14 cellular contexts compared by ENCODE assay signal in genomic region chr10:70054902-70055301, GRCh38. TPM values are rescaled to one million over a fixed set of nuclear protein-coding genes. Genes with fewer than 3 reads are reported as not detected.
A peak's percentile ranks its signal among the peaks of the same experiment; 100 is the strongest.
DNase-seq lines count a peak whose midpoint lies in the region; ATAC-seq and TF ChIP-seq lines count a peak whose summit lies in the region.
"Had no signal": no experiment of that assay in that cellular context is flagged by ENCODE, and none has a peak within 500 bp of the region (broad histone marks: within the 10 kb centered on the region; RNA-seq: fewer than 3 reads in every experiment).

No MANE protein-coding gene starts in this region.

- no peaks in the 10 kb centered on the region for H3K36me3 ChIP-seq in Karpas-422 (ENCODE audit: insufficient read depth, low read length)

- H3K4me2 ChIP-seq in Karpas-422 (ENCODE audit: low read depth, low read length, poor library complexity, severe bottlenecking): no peak overlapping the region

- no peak overlapping the region for H3K27ac ChIP-seq in Karpas-422 (ENCODE audit: low read length)
- H3K27ac ChIP-seq: WERI-Rb-1 had no signal

- no peaks in the 10 kb centered on the region for H3K79me2 ChIP-seq in Karpas-422 (ENCODE audit: low read length)

- no peak overlapping the region for H3K9ac ChIP-seq in Karpas-422 (ENCODE audit: low read length)

- no peaks in the 10 kb centered on the region for H3K9me3 ChIP-seq in Karpas-422 (ENCODE audit: low read length)

- no peak for ATAC-seq in stimulated activated naive CD8-positive, alpha-beta T cell treated with anti-CD3 and anti-CD28 coated beads, Interleukin-15, Interleukin-2, amounts not matched to agents 100 U/mL and 50 U/mL, for 24 hours
- ATAC-seq: left colon; right cardiac atrium; stimulated activated effector memory CD8-positive, alpha-beta T cell treated with anti-CD3 and anti-CD28 coated beads, Interleukin-12 subunit alpha, Interleukin-12 subunit beta, amount 100 ng/mL, for 72 hours had no signal

- H3K4me1 Mint-ChIP-seq in stimulated activated naive CD8-positive, alpha-beta T cell treated with anti-CD3 and anti-CD28 coated beads, Interleukin-15, Interleukin-2, amounts not matched to agents 100 ng/mL and 50 ng/mL, for 24 hours (ENCODE audit: low read depth): peaks cover 6% of the 10 kb centered on the region
- peaks cover 7% of the 10 kb centered on the region for H3K4me1 Mint-ChIP-seq in activated CD4-positive, alpha-beta memory T cell treated with anti-CD3 and anti-CD28 coated beads for 36 hours (ENCODE audit: low read depth)
- peaks cover 12% of the 10 kb centered on the region for H3K4me1 Mint-ChIP-seq in glutamatergic neuron (ENCODE audit: low read depth, unreplicated experiment)

- in situ Hi-C loops in GM13976 (cut with MboI; ENCODE audit: low sequenced_read_pairs, unreplicated experiment): no loop called here

- no peak for DNase-seq in stimulated activated naive CD8-positive, alpha-beta T cell treated with anti-CD3 and anti-CD28 coated beads, Interleukin-15, Interleukin-2, amounts not matched to agents 100 U/mL and 50 U/mL, for 24 hours
- DNase-seq in activated CD4-positive, alpha-beta memory T cell treated with anti-CD3 and anti-CD28 coated beads for 36 hours: no peak
- DNase-seq in glutamatergic neuron (no peak), GM13976 (ENCODE audit: low spot score) (no peak), AG08395 (ENCODE audit: low spot score) (no peak), Karpas-422 (no peak)
- DNase-seq: activated T-cell treated with anti-CD3 and anti-CD28 coated beads, Interleukin-2, amount 50 U/mL, for 48 hours; left colon; right cardiac atrium; stimulated activated CD4-positive, alpha-beta T cell treated with anti-CD3 and anti-CD28 coated beads, Interleukin-4, amount 100 ng/mL, for 24 hours; WERI-Rb-1 had no signal

- no peaks in the 10 kb centered on the region for H3K36me3 Mint-ChIP-seq in stimulated activated naive CD8-positive, alpha-beta T cell treated with anti-CD3 and anti-CD28 coated beads, Interleukin-15, Interleukin-2, amounts not matched to agents 100 ng/mL and 50 ng/mL, for 24 hours (ENCODE audit: low read depth)
- no peaks in the 10 kb centered on the region for H3K36me3 Mint-ChIP-seq in activated CD4-positive, alpha-beta memory T cell treated with anti-CD3 and anti-CD28 coated beads for 36 hours
- H3K36me3 Mint-ChIP-seq in glutamatergic neuron (ENCODE audit: unreplicated experiment): no peaks in the 10 kb centered on the region
- H3K36me3 Mint-ChIP-seq: stimulated activated effector memory CD8-positive, alpha-beta T cell treated with anti-CD3 and anti-CD28 coated beads, Interleukin-12 subunit alpha, Interleukin-12 subunit beta, amount 100 ng/mL, for 72 hours had no signal

- intact Hi-C loops in activated CD4-positive, alpha-beta memory T cell treated with anti-CD3 and anti-CD28 coated beads for 36 hours (cut with micrococcal nuclease): no loop called here

- H3K9me2 ChIP-seq in Karpas-422 (replicated peaks; ENCODE audit: insufficient read depth, low read length): no peaks in the 10 kb centered on the region

- no peak overlapping the region for H3K4me3 ChIP-seq in Karpas-422 (ENCODE audit: low read length)

- CTCF ChIA-PET in activated CD4-positive, alpha-beta memory T cell treated with anti-CD3 and anti-CD28 coated beads for 36 hours (lab: Charles Lee): interaction anchor here (1.1 kb wide), 1 partner anchor 17 kb away, joined by 3 read pairs; no protein-coding TSS in a partner anchor

- H3K4me1 ChIP-seq in Karpas-422 (ENCODE audit: low read length): no peaks in the 10 kb centered on the region

- peak overlapping the region; percentile 56 for H3K4me3 Mint-ChIP-seq in stimulated activated naive CD8-positive, alpha-beta T cell treated with anti-CD3 and anti-CD28 coated beads, Interleukin-15, Interleukin-2, amounts not matched to agents 100 ng/mL and 50 ng/mL, for 24 hours
- peak overlapping the region; percentile 4 for H3K4me3 Mint-ChIP-seq in activated CD4-positive, alpha-beta memory T cell treated with anti-CD3 and anti-CD28 coated beads for 36 hours
- peak overlapping the region; percentile 88 for H3K4me3 Mint-ChIP-seq in glutamatergic neuron (ENCODE audit: unreplicated experiment)

- H3K27me3 Mint-ChIP-seq in stimulated activated naive CD8-positive, alpha-beta T cell treated with anti-CD3 and anti-CD28 coated beads, Interleukin-15, Interleukin-2, amounts not matched to agents 100 ng/mL and 50 ng/mL, for 24 hours: peaks cover 57% of the 10 kb centered on the region
- peaks cover 34% of the 10 kb centered on the region for H3K27me3 Mint-ChIP-seq in activated CD4-positive, alpha-beta memory T cell treated with anti-CD3 and anti-CD28 coated beads for 36 hours
- peaks cover 7% of the 10 kb centered on the region for H3K27me3 Mint-ChIP-seq in glutamatergic neuron (ENCODE audit: unreplicated experiment)

- TF ChIP-seq CTCF in glutamatergic neuron (IDR thresholded peaks at IDR 0.05; ENCODE audit: partially characterized antibody, unreplicated experiment) (no peak), GM13976 (IDR thresholded peaks at IDR 0.05; ENCODE audit: borderline replicate concordance, control extremely low read depth, extremely low read depth, insufficient read depth, missing control alignments) (no peak)

- no peaks in the 10 kb centered on the region for H3K9me3 Mint-ChIP-seq in stimulated activated naive CD8-positive, alpha-beta T cell treated with anti-CD3 and anti-CD28 coated beads, Interleukin-15, Interleukin-2, amounts not matched to agents 100 ng/mL and 50 ng/mL, for 24 hours
- no peaks in the 10 kb centered on the region for H3K9me3 Mint-ChIP-seq in activated CD4-positive, alpha-beta memory T cell treated with anti-CD3 and anti-CD28 coated beads for 36 hours
- peaks cover 1% of the 10 kb centered on the region for H3K9me3 Mint-ChIP-seq in glutamatergic neuron (ENCODE audit: unreplicated experiment)
- H3K9me3 Mint-ChIP-seq: stimulated activated effector memory CD8-positive, alpha-beta T cell treated with anti-CD3 and anti-CD28 coated beads, Interleukin-12 subunit alpha, Interleukin-12 subunit beta, amount 100 ng/mL, for 72 hours had no signal

- no peak overlapping the region for H3K27ac Mint-ChIP-seq in stimulated activated naive CD8-positive, alpha-beta T cell treated with anti-CD3 and anti-CD28 coated beads, Interleukin-15, Interleukin-2, amounts not matched to agents 100 ng/mL and 50 ng/mL, for 24 hours
- H3K27ac Mint-ChIP-seq in activated CD4-positive, alpha-beta memory T cell treated with anti-CD3 and anti-CD28 coated beads for 36 hours: no peak overlapping the region
- H3K27ac Mint-ChIP-seq in glutamatergic neuron (ENCODE audit: unreplicated experiment): peak overlapping the region; percentile 34
- H3K27ac Mint-ChIP-seq: stimulated activated effector memory CD8-positive, alpha-beta T cell treated with anti-CD3 and anti-CD28 coated beads, Interleukin-12 subunit alpha, Interleukin-12 subunit beta, amount 100 ng/mL, for 72 hours had no signal

- no peak overlapping the region for H2AFZ ChIP-seq in Karpas-422 (ENCODE audit: low read length)

- no peaks in the 10 kb centered on the region for H3K27me3 ChIP-seq in Karpas-422 (ENCODE audit: low read length)

- H4K20me1 ChIP-seq in Karpas-422 (ENCODE audit: insufficient read depth, low read depth, low read length): no peaks in the 10 kb centered on the region

- POLR2A ChIA-PET in activated CD4-positive, alpha-beta memory T cell treated with anti-CD3 and anti-CD28 coated beads for 36 hours (lab: Charles Lee): no interaction called here

RNA-seq across cellular contexts. Expression of gene MACROH2A2, which starts 2.3 kb away (rescaled TPM):
- total RNA-seq in activated CD4-positive, alpha-beta memory T cell treated with anti-CD3 and anti-CD28 coated beads for 36 hours: 1 to 10 TPM; 4.1 to 4.8 TPM
- 58.3 TPM for total RNA-seq in glutamatergic neuron (ENCODE audit: unreplicated experiment)
- not detected in 2 replicates for total RNA-seq in Karpas-422 (2014; rRNA removed; shearing (Covaris generic); ENCODE audit: low replicate concordance)
- total RNA-seq: endothelial cell of umbilical vein had no signal

Comparison
In these comparisons a context has a peak if more than half of its experiments do, and no peak if none do; other contexts are left out.
1. H3K4me3 Mint-ChIP-seq: peak in every context shown above with its lines; median percentile 88 in glutamatergic neuron; 56 in stimulated activated naive CD8-positive, alpha-beta T cell treated with anti-CD3 and anti-CD28 coated beads, Interleukin-15, Interleukin-2, amounts not matched to agents 100 ng/mL and 50 ng/mL, for 24 hours; 4 in activated CD4-positive, alpha-beta memory T cell treated with anti-CD3 and anti-CD28 coated beads for 36 hours.
2. RNA of gene MACROH2A2, which starts 2.3 kb away (total RNA-seq): 58.3 TPM in glutamatergic neuron (single experiment); 4.1 to 4.8 TPM in activated CD4-positive, alpha-beta memory T cell treated with anti-CD3 and anti-CD28 coated beads for 36 hours and not detected in Karpas-422; every median in the first group is over 10 times any median in the second.